In the genomic region with DNA sequence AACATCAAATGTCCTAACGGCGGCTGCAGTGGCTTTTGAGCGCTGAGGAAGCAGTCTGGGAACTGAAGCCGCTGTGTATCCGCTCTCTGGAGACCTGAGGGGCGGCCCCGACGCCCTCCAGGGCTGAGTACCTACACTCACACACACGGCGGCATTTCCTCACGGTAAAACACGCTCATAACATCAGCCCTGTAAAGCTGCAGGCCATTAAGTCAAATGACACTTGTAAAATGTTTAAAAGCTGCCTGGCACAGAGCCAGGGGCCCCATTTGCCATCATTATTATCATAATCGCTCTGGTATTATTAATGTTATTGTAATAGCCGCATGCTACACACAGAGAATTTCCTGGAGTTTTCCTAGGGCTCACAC, we compare ENCODE assay signal across 17 cellular contexts. TPM values are rescaled to one million over a fixed set of nuclear protein-coding genes. Genes with fewer than 3 reads are reported as not detected.
DNase-seq lines count a peak whose midpoint lies in the region; ATAC-seq, FAIRE-seq and TF ChIP-seq lines count a peak whose summit lies in the region.
"Had no signal": no experiment of that assay in that cellular context is flagged by ENCODE, and none has a peak within 500 bp of the region (broad histone marks: within the 10 kb centered on the region; RNA-seq: fewer than 3 reads in every experiment).

No MANE protein-coding gene starts in this region.

- no peaks in the 10 kb centered on the region for H3K27me3 ChIP-seq in GM23338 (ENCODE audit: insufficient read depth)
- H3K27me3 ChIP-seq in upper lobe of left lung: no peaks in the 10 kb centered on the region
- H3K27me3 ChIP-seq: body of pancreas, tibial artery had no signal

- peaks cover 8% of the 10 kb centered on the region for H3K27me3 Mint-ChIP-seq in GM23338 (ENCODE audit: insufficient read depth, low read depth, poor library complexity)

- ATAC-seq in GM23338 (no peak), upper lobe of left lung (ENCODE audit: low FRiP score in 2 of 2) (no peak)
- ATAC-seq: body of pancreas, left lobe of liver had no signal

- H3K79me2 ChIP-seq in GM23338 (replicated peaks; ENCODE audit: insufficient read depth): peaks cover 99% of the 10 kb centered on the region

- peaks cover 44% of the 10 kb centered on the region for H3K36me3 Mint-ChIP-seq in GM23338 (ENCODE audit: low read depth)

- no peak for TF ChIP-seq POLR2A in upper lobe of left lung (IDR thresholded peaks at IDR 0.05)

- TF ChIP-seq CTCF in GM23338 (conservative IDR thresholded peaks at IDR 0.05; ENCODE audit: low read depth in 2 of 2) (no peak), kidney (IDR thresholded peaks at IDR 0.05; ENCODE audit: borderline replicate concordance, extremely low read depth, insufficient read depth) (no peak), upper lobe of left lung (IDR thresholded peaks at IDR 0.05) (no peak)

- H3K9ac ChIP-seq in kidney (ENCODE audit: low read length in 2 of 2): no peak overlapping the region

- H3K4me1 ChIP-seq in GM23338 (ENCODE audit: insufficient read depth) (peaks cover 28% of the 10 kb centered on the region), kidney (ENCODE audit: control insufficient read depth in 1 of 2, insufficient read depth in 1 of 2, low read depth in 1 of 2, low read length in 2 of 2) (peaks cover 0 to 11% of the 10 kb centered on the region in 2 donors), upper lobe of left lung (peaks cover 25 to 37% (median 29%) of the 10 kb centered on the region in 4 donors)

- H3K27ac Mint-ChIP-seq in GM23338: no peak overlapping the region

- DNase-seq in COR-L47 (lab: John Stamatoyannopoulos, UW) (peak; percentile 25), GM23338 (ENCODE audit: low spot score) (no peak), NCI-H2227 treated with DMSO at 0.1 percent for 48 hours (lab: John Stamatoyannopoulos, UW) (peak; percentile 93), kidney (peak; percentile 15), upper lobe of left lung (no peak), SW480 (ENCODE audit: low spot score) (no peak), GF-D8 (lab: John Stamatoyannopoulos, UW) (no peak)
- DNase-seq in activated CD4-positive, CD25-positive, alpha-beta regulatory T cell (lab: John Stamatoyannopoulos, UW): no peak
- DNase-seq: activated CD4-positive, alpha-beta T cell treated with anti-CD3 and anti-CD28 coated beads for 1 hour; IMR-90; NCI-H446 treated with DMSO at 0.1 percent for 48 hours; tibial artery had no signal

- H3K9me2 ChIP-seq in GM23338 (ENCODE audit: insufficient read depth): no peaks in the 10 kb centered on the region

- no peak overlapping the region for H2AFZ ChIP-seq in GM23338

- H3K4me1 Mint-ChIP-seq in GM23338: peaks cover 52% of the 10 kb centered on the region

- 0 out of 2 replicates have a peak overlapping the region, but pooled peaks have one; percentile 3 for H3K4me2 ChIP-seq in GM23338

- peaks cover 64% of the 10 kb centered on the region for H4K20me1 ChIP-seq in GM23338 (replicated peaks; ENCODE audit: insufficient read depth)

- H3K27ac ChIP-seq in GM23338 (ENCODE audit: low read depth): no peak overlapping the region
- H3K27ac ChIP-seq in kidney (ENCODE audit: low read depth in 2 of 2, low read length in 2 of 2): no peak overlapping the region
- H3K27ac ChIP-seq in upper lobe of left lung: no peak overlapping the region
- H3K27ac ChIP-seq: body of pancreas, tibial artery had no signal

- intact Hi-C loops in kidney (cut with DNase I): no loop called here

- H3K4me3 ChIP-seq in GM23338 (no peak overlapping the region), kidney (ENCODE audit: low read length in 2 of 2) (no peak overlapping the region), upper lobe of left lung (no peak overlapping the region)
- H3K4me3 ChIP-seq: body of pancreas, tibial artery had no signal

- H3F3A ChIP-seq in GM23338 (replicated peaks; ENCODE audit: low read depth): no peaks in the 10 kb centered on the region; the same call in 1 of the 2 replicates

- H3K9me3 ChIP-seq in kidney (ENCODE audit: control insufficient read depth in 1 of 2, low read length in 2 of 2) (no peaks in the 10 kb centered on the region), upper lobe of left lung (no peaks in the 10 kb centered on the region)
- H3K9me3 ChIP-seq: body of pancreas, tibial artery had no signal

- H3K9me3 Mint-ChIP-seq in GM23338: no peaks in the 10 kb centered on the region
- H3K9me3 Mint-ChIP-seq: activated T-helper 2 cell treated with anti-CD3 and anti-CD28 coated beads, Interferon-gamma antibody, Interleukin-2, Interleukin-4, amounts not matched to agents 10 μg/mL and 5 μg/mL and 100 μg/mL, durations not matched to agents 14 hours and 24 hours and 36 hours; neural crest cell had no signal

- 56 to 57% methylated on average over 14 of the region's 14 CpGs for WGBS in upper lobe of left lung, 2 donors

- peak overlapping the region; percentile 51; the same call in 1 of the 3 replicates for H3K4me3 Mint-ChIP-seq in GM23338

- H3K36me3 ChIP-seq in GM23338 (ENCODE audit: insufficient read depth): peaks cover 10% of the 10 kb centered on the region
- no peaks in the 10 kb centered on the region for H3K36me3 ChIP-seq in kidney (ENCODE audit: control insufficient read depth in 1 of 2, insufficient read depth in 2 of 2, low read length in 2 of 2)
- H3K36me3 ChIP-seq in upper lobe of left lung: peaks cover 0 to 39% (median 5%) of the 10 kb centered on the region in 4 donors

- no peak for TF ChIP-seq EP300 in upper lobe of left lung (IDR thresholded peaks at IDR 0.05)

- no peak for FAIRE-seq in kidney (lab: Jason Lieb, UNC)
- FAIRE-seq: small intestine had no signal

TF ChIP-seq in GM23338, 12 proteins besides CTCF, POLR2A, EP300 and RAD21 (continues in another document):
- TF ChIP-seq, protein P1, sequence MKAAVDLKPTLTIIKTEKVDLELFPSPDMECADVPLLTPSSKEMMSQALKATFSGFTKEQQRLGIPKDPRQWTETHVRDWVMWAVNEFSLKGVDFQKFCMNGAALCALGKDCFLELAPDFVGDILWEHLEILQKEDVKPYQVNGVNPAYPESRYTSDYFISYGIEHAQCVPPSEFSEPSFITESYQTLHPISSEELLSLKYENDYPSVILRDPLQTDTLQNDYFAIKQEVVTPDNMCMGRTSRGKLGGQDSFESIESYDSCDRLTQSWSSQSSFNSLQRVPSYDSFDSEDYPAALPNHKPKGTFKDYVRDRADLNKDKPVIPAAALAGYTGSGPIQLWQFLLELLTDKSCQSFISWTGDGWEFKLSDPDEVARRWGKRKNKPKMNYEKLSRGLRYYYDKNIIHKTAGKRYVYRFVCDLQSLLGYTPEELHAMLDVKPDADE (IDR thresholded peaks at IDR 0.05): no peak
- TF ChIP-seq STAT1 (IDR thresholded peaks at IDR 0.05; ENCODE audit: unreplicated experiment) (no peak), JUNB (IDR thresholded peaks at IDR 0.05; ENCODE audit: unreplicated experiment) (no peak)

RNA-seq across cellular contexts. Expression of a gene that starts 5.1 kb away (rescaled TPM):
- total RNA-seq in GM23338 (2014; rRNA removed; shearing (Covaris generic)): 94.1 and 95.9 TPM in 2 replicates
- 71.0 and 72.9 TPM in 2 replicates for polyA plus RNA-seq in GM23338 (2016; fragmentation: Nextera tagmentation; extraction: Ambion mirVana)
- total RNA-seq in kidney: 49.5 TPM
- polyA plus RNA-seq in kidney (ENCODE audit: insufficient read depth, low read depth, low replicate concordance): 26.5 TPM
- 10 to 100 TPM; 28.9 to 54.1 (median 43.0) TPM for total RNA-seq in upper lobe of left lung

RNA-seq across cellular contexts. Expression of a gene that starts 60.0 kb away (rescaled TPM):
- total RNA-seq in GM23338 (2014; rRNA removed; shearing (Covaris generic)): 181 and 183 TPM in 2 replicates
- 171 and 189 TPM in 2 replicates for polyA plus RNA-seq in GM23338 (2016; fragmentation: Nextera tagmentation; extraction: Ambion mirVana)
- 133 TPM for total RNA-seq in kidney
- polyA plus RNA-seq in kidney (ENCODE audit: insufficient read depth, low read depth, low replicate concordance): 120 TPM
- total RNA-seq in upper lobe of left lung: 100 to 1,000 TPM in 3 of 6 donors, 10 to 100 TPM in 3; 81.1 to 194 (median 103) TPM

Comparison
In these comparisons a context has a peak if more than half of its experiments do, and no peak if none do; other contexts are left out.
1. DNase-seq: peak in COR-L47 (single experiment), NCI-H2227 treated with DMSO at 0.1 percent for 48 hours (single experiment) and kidney (single experiment); none in GM23338 (single experiment), upper lobe of left lung (0 of 2), SW480 (single experiment), activated CD4-positive, CD25-positive, alpha-beta regulatory T cell (0 of 4) and GF-D8 (single experiment).